ENCODE assay signal across 11 cellular contexts in genomic region chr15:39455502-39455991, GRCh38.
A peak's percentile ranks its signal among the peaks of the same experiment; 100 is the strongest.
DNase-seq lines count a peak whose midpoint lies in the region; ATAC-seq, FAIRE-seq and TF ChIP-seq lines count a peak whose summit lies in the region.
"Had no signal": no experiment of that assay in that cellular context is flagged by ENCODE, and none has a peak within 500 bp of the region (broad histone marks: within the 10 kb centered on the region; RNA-seq: fewer than 3 reads in every experiment).

No MANE protein-coding gene starts in this region.

- H3K36me3 Mint-ChIP-seq in astrocyte (ENCODE audit: low read depth, unreplicated experiment): no peaks in the 10 kb centered on the region

- H3K27me3 ChIP-seq in astrocyte (ENCODE audit: insufficient read depth, low read length) (no peaks in the 10 kb centered on the region), mesenchymal stem cell (ENCODE audit: control insufficient read depth in 1 of 2, insufficient read depth in 1 of 2, low read length in 2 of 2) (no peaks in the 10 kb centered on the region), BE2C (0 out of 2 replicates have a peak, but pooled peaks cover 2% of the 10 kb centered on the region)

- H3K4me2 ChIP-seq in astrocyte (ENCODE audit: low read length) (peak overlapping the region; percentile 17), mesenchymal stem cell (ENCODE audit: low read length, poor library complexity, severe bottlenecking) (no peak overlapping the region)

- no peak overlapping the region for H3K4me3 ChIP-seq in astrocyte (ENCODE audit: insufficient read depth, low read depth, low read length)
- H3K4me3 ChIP-seq in mesenchymal stem cell (ENCODE audit: insufficient read depth in 1 of 2, low read depth in 1 of 2, low read length in 2 of 2): no peak overlapping the region
- no peak overlapping the region for H3K4me3 ChIP-seq in BE2C (ENCODE audit: low read depth, low read length)
- H3K4me3 ChIP-seq: lower lobe of right lung had no signal

- no peaks in the 10 kb centered on the region for H3K36me3 ChIP-seq in astrocyte (ENCODE audit: insufficient read depth, low read length)
- H3K36me3 ChIP-seq in mesenchymal stem cell (ENCODE audit: control insufficient read depth in 1 of 2, insufficient read depth in 2 of 2, low read depth in 1 of 2, low read length in 2 of 2): no peaks in the 10 kb centered on the region
- H3K36me3 ChIP-seq in BE2C: no peaks in the 10 kb centered on the region
- H3K36me3 ChIP-seq: lower lobe of right lung had no signal

- no peak overlapping the region for H2AFZ ChIP-seq in astrocyte (ENCODE audit: low read depth, low read length)
- no peak overlapping the region for H2AFZ ChIP-seq in mesenchymal stem cell (ENCODE audit: low read depth, low read length)

- no peaks in the 10 kb centered on the region for H4K20me1 ChIP-seq in astrocyte (ENCODE audit: insufficient read depth, low read length)

- no peak overlapping the region for H3K27ac ChIP-seq in astrocyte (ENCODE audit: low read depth, low read length)
- no peak overlapping the region for H3K27ac ChIP-seq in mesenchymal stem cell (ENCODE audit: low read length, poor library complexity, severe bottlenecking)
- H3K27ac ChIP-seq: lower lobe of right lung had no signal

- H3K27ac Mint-ChIP-seq in astrocyte (ENCODE audit: unreplicated experiment): no peak overlapping the region

- no peak overlapping the region for H3K4me3 Mint-ChIP-seq in astrocyte (ENCODE audit: unreplicated experiment)

- H3K79me1 ChIP-seq in mesenchymal stem cell (replicated peaks; ENCODE audit: low read length, poor library complexity, severe bottlenecking): no peaks in the 10 kb centered on the region

- H3K9me3 ChIP-seq in astrocyte (ENCODE audit: insufficient read depth, low read depth, low read length) (no peaks in the 10 kb centered on the region), mesenchymal stem cell (ENCODE audit: control insufficient read depth, low read length) (no peaks in the 10 kb centered on the region), BE2C (no peaks in the 10 kb centered on the region)
- H3K9me3 ChIP-seq: lower lobe of right lung had no signal

- no peak overlapping the region for H2BK12ac ChIP-seq in mesenchymal stem cell (ENCODE audit: low read length in 2 of 2)

- no peak for FAIRE-seq in astrocyte (lab: Jason Lieb, UNC)

- H3K4me1 ChIP-seq in astrocyte (ENCODE audit: insufficient read depth, low read length) (no peaks in the 10 kb centered on the region), mesenchymal stem cell (ENCODE audit: control insufficient read depth, insufficient read depth, low read depth, low read length) (no peaks in the 10 kb centered on the region), BE2C (no peaks in the 10 kb centered on the region)

- no peak overlapping the region for H2BK5ac ChIP-seq in mesenchymal stem cell (ENCODE audit: low read depth, low read length, poor library complexity, severe bottlenecking)

- in situ Hi-C loops in Caki2 (cut with HindIII; ENCODE audit: low pct_unique_long_range_greater_than_20kb, low sequenced_read_pairs): no loop called here

- DNase-seq in Caki2 (ENCODE audit: low read depth) (peak; percentile 24), HT-29 (ENCODE audit: low spot score) (peak; percentile 35), astrocyte (ENCODE audit: low read depth) (peak; percentile 74), mesenchymal stem cell (peak; percentile 41), SW 1271 (lab: John Stamatoyannopoulos, UW) (no peak), BE2C (no peak), NCI-H1092 (lab: John Stamatoyannopoulos, UW) (no peak)
- DNase-seq: lower lobe of right lung, NCI-H2029 treated with DMSO at 0.1 percent for 48 hours, Right ventricle myocardium superior had no signal

- H3K9ac ChIP-seq in astrocyte (ENCODE audit: low read length) (no peak overlapping the region), mesenchymal stem cell (ENCODE audit: low read length) (no peak overlapping the region)

- no peak overlapping the region for H4K8ac ChIP-seq in mesenchymal stem cell (ENCODE audit: low read length)

- H3K18ac ChIP-seq in mesenchymal stem cell (ENCODE audit: low read depth in 1 of 2, low read length in 2 of 2): no peak overlapping the region

- no peak overlapping the region for H2BK120ac ChIP-seq in mesenchymal stem cell (ENCODE audit: low read depth, low read length)

- H3K14ac ChIP-seq in mesenchymal stem cell (ENCODE audit: low read length in 2 of 2): no peak overlapping the region

- WGBS in mesenchymal stem cell: 77% methylated on average over 5 of the region's 5 CpGs

- no peak overlapping the region for H4K91ac ChIP-seq in mesenchymal stem cell (ENCODE audit: low read length)

- no peaks in the 10 kb centered on the region for H3K79me2 ChIP-seq in astrocyte (ENCODE audit: insufficient read depth, low read length)

- H2BK15ac ChIP-seq in mesenchymal stem cell (ENCODE audit: low read depth, poor library complexity, severe bottlenecking): no peak overlapping the region

- H2AK5ac ChIP-seq in mesenchymal stem cell (ENCODE audit: low read length, severe bottlenecking): no peak overlapping the region

- ATAC-seq in GM18858 (IDR thresholded peaks at IDR 0.05; ENCODE audit: unreplicated experiment): no peak

- no peaks in the 10 kb centered on the region for H3K27me3 Mint-ChIP-seq in astrocyte (ENCODE audit: low read depth, unreplicated experiment)

- TF ChIP-seq CTCF in astrocyte (IDR thresholded peaks at IDR 0.05; ENCODE audit: insufficient read depth, low read depth, low read length) (no peak), BE2C (IDR thresholded peaks at IDR 0.05; ENCODE audit: low read depth, low read length) (no peak)

- H3K9me3 Mint-ChIP-seq in astrocyte (ENCODE audit: unreplicated experiment): no peaks in the 10 kb centered on the region

- no peak overlapping the region for H3K23ac ChIP-seq in mesenchymal stem cell (ENCODE audit: low read length in 2 of 2)

- no peak overlapping the region for H3K4ac ChIP-seq in mesenchymal stem cell (ENCODE audit: low read depth in 1 of 2, low read length in 2 of 2)

- H3K4me1 Mint-ChIP-seq in astrocyte (ENCODE audit: low read depth, unreplicated experiment): peaks cover 8% of the 10 kb centered on the region

Comparison
In these comparisons a context has a peak if more than half of its experiments do, and no peak if none do; other contexts are left out.
1. DNase-seq: peak in Caki2 (single experiment), HT-29 (single experiment), astrocyte (single experiment) and mesenchymal stem cell (single experiment); none in SW 1271 (0 of 2), BE2C (single experiment) and NCI-H1092 (single experiment).